33 cellular contexts compared by ENCODE assay signal in genomic region chr14:87883750-87884149, GRCh38.
"Had no signal": no experiment of that assay in that cellular context is flagged by ENCODE, and none has a peak within 500 bp of the region (broad histone marks: within the 10 kb centered on the region; RNA-seq: fewer than 3 reads in every experiment).

No MANE protein-coding gene starts in this region.

- H3K9me3 ChIP-seq: esophagus muscularis mucosa, gastroesophageal sphincter, heart right ventricle had no signal

- H3K79me2 ChIP-seq: hepatocyte had no signal

- H3K27ac ChIP-seq: brain microvascular endothelial cell, coronary artery, dorsolateral prefrontal cortex, esophagus muscularis mucosa, gastroesophageal sphincter, heart right ventricle, hepatocyte, WERI-Rb-1 had no signal

- ATAC-seq: activated CD4-positive, CD25-positive, alpha-beta regulatory T cell treated with anti-CD3 and anti-CD28 coated beads, Interleukin-2, amount 50 U/mL, for 24 hours; activated CD8-positive, alpha-beta T cell treated with anti-CD3 and anti-CD28 coated beads for 36 hours; activated T-cell treated with anti-CD3 and anti-CD28 coated beads, Interleukin-2, amount 50 U/mL, for 4 hours; gastroesophageal sphincter; heart right ventricle; T-helper 17 cell had no signal

- FAIRE-seq: astrocyte, bronchial epithelial cell had no signal

- H3K4me3 ChIP-seq: coronary artery, dorsolateral prefrontal cortex, esophagus muscularis mucosa, gastroesophageal sphincter, heart right ventricle, hepatocyte had no signal

- H3K36me3 ChIP-seq: brain microvascular endothelial cell, esophagus muscularis mucosa, gastroesophageal sphincter, heart right ventricle, WERI-Rb-1 had no signal

- H3K4me1 Mint-ChIP-seq: activated B cell treated with CpG ODN at 0.5 μM for 24 hours; activated naive CD4-positive, alpha-beta T cell treated with anti-CD3 and anti-CD28 coated beads, Interleukin-2, amount 50 U/mL, for 24 hours; activated naive CD8-positive, alpha-beta T cell treated with anti-CD3 and anti-CD28 coated beads, Interleukin-2, amount 10 ng/mL, durations not matched to agents 7 days and 5 days; central memory CD8-positive, alpha-beta T cell; endodermal cell; T-helper 17 cell had no signal

- DNase-seq: activated B cell treated with CpG ODN at 0.5 μM for 24 hours; activated CD4-positive, alpha-beta T cell treated with anti-CD3 and anti-CD28 coated beads for 48 hours; activated CD4-positive, alpha-beta T cell treated with anti-CD3 and anti-CD28 coated beads, Interleukin-2, amount 50 U/mL, for 1 hour; activated CD4-positive, alpha-beta T cell treated with anti-CD3 and anti-CD28 coated beads, Interleukin-2, amount 50 U/mL, for 48 hours; activated CD8-positive, alpha-beta memory T cell treated with anti-CD3 and anti-CD28 coated beads for 24 hours; activated CD8-positive, alpha-beta T cell treated with anti-CD3 and anti-CD28 coated beads for 36 hours; activated effector memory CD4-positive, alpha-beta T cell treated with anti-CD3 and anti-CD28 coated beads, Interleukin-2, amount 50 U/mL, for 16 hours; activated naive CD4-positive, alpha-beta T cell treated with anti-CD3 and anti-CD28 coated beads for 36 hours; activated naive CD8-positive, alpha-beta T cell treated with anti-CD3 and anti-CD28 coated beads, Interleukin-2, amount 10 ng/mL, durations not matched to agents 7 days and 5 days; activated T-cell treated with anti-CD3 and anti-CD28 coated beads, Interleukin-2, amount 50 U/mL, for 4 hours; anterior cingulate cortex; brain microvascular endothelial cell; dorsolateral prefrontal cortex; effector memory CD4-positive, alpha-beta T cell; endodermal cell; erythroblast; foreskin melanocyte; heart right ventricle; T-helper 17 cell; T1000; WERI-Rb-1 had no signal

- H3K27ac Mint-ChIP-seq: activated B cell treated with CpG ODN at 0.5 μM for 24 hours; activated CD8-positive, alpha-beta T cell treated with anti-CD3 and anti-CD28 coated beads for 36 hours; activated naive CD4-positive, alpha-beta T cell treated with anti-CD3 and anti-CD28 coated beads for 36 hours; activated naive CD4-positive, alpha-beta T cell treated with anti-CD3 and anti-CD28 coated beads, Interleukin-2, amount 50 U/mL, for 24 hours; activated naive CD8-positive, alpha-beta T cell treated with anti-CD3 and anti-CD28 coated beads, Interleukin-2, amount 10 ng/mL, durations not matched to agents 7 days and 5 days; activated T-helper 2 cell treated with anti-CD3 and anti-CD28 coated beads, Interferon-gamma antibody, Interleukin-2, Interleukin-4, amounts not matched to agents 10 μg/mL and 5 μg/mL and 100 μg/mL, durations not matched to agents 14 hours and 24 hours and 36 hours; dendritic cell treated with granulocyte-macrophage colony-stimulating factor and Interleukin-4, amounts not matched to agents 40 ng/mL and 50 ng/mL, for 4 days; endodermal cell; T-helper 17 cell; T-helper 2 cell treated with Interferon-gamma antibody and Interleukin-4, amounts not matched to agents 5 μg/mL and 100 μg/mL, for 36 hours had no signal

- H3K4me3 Mint-ChIP-seq: activated B cell treated with CpG ODN at 0.5 μM for 24 hours; activated CD8-positive, alpha-beta T cell treated with anti-CD3 and anti-CD28 coated beads for 36 hours; activated naive CD4-positive, alpha-beta T cell treated with anti-CD3 and anti-CD28 coated beads for 36 hours; activated naive CD4-positive, alpha-beta T cell treated with anti-CD3 and anti-CD28 coated beads, Interleukin-2, amount 50 U/mL, for 24 hours; activated naive CD8-positive, alpha-beta T cell treated with anti-CD3 and anti-CD28 coated beads, Interleukin-2, amount 10 ng/mL, durations not matched to agents 7 days and 5 days; activated T-cell treated with anti-CD3 and anti-CD28 coated beads, Interleukin-2, amount 50 U/mL, for 4 hours; central memory CD8-positive, alpha-beta T cell; dendritic cell treated with granulocyte-macrophage colony-stimulating factor and Interleukin-4, amounts not matched to agents 40 ng/mL and 50 ng/mL, for 4 days; endodermal cell; T-helper 17 cell; T-helper 2 cell treated with Interferon-gamma antibody and Interleukin-4, amounts not matched to agents 5 μg/mL and 100 μg/mL, for 36 hours had no signal

- H2AFZ ChIP-seq: hepatocyte had no signal

- H3K4me2 ChIP-seq: hepatocyte had no signal

- H3K9me3 Mint-ChIP-seq: activated B cell treated with CpG ODN at 0.5 μM for 24 hours; activated CD8-positive, alpha-beta T cell treated with anti-CD3 and anti-CD28 coated beads for 36 hours; activated naive CD4-positive, alpha-beta T cell treated with anti-CD3 and anti-CD28 coated beads for 36 hours; activated naive CD8-positive, alpha-beta T cell treated with anti-CD3 and anti-CD28 coated beads, Interleukin-2, amount 10 ng/mL, durations not matched to agents 7 days and 5 days; activated T-cell treated with anti-CD3 and anti-CD28 coated beads, Interleukin-2, amount 50 U/mL, for 4 hours; activated T-helper 2 cell treated with anti-CD3 and anti-CD28 coated beads, Interferon-gamma antibody, Interleukin-2, Interleukin-4, amounts not matched to agents 10 μg/mL and 5 μg/mL and 100 μg/mL, durations not matched to agents 14 hours and 24 hours and 36 hours; central memory CD8-positive, alpha-beta T cell; dendritic cell treated with granulocyte-macrophage colony-stimulating factor and Interleukin-4, amounts not matched to agents 40 ng/mL and 50 ng/mL, for 4 days; T-helper 2 cell treated with Interferon-gamma antibody and Interleukin-4, amounts not matched to agents 5 μg/mL and 100 μg/mL, for 36 hours had no signal

- H3K27me3 ChIP-seq: brain microvascular endothelial cell, dorsolateral prefrontal cortex, esophagus muscularis mucosa, gastroesophageal sphincter, heart right ventricle, hepatocyte had no signal

- H3K4me1 ChIP-seq: esophagus muscularis mucosa, gastroesophageal sphincter, heart right ventricle had no signal

- H3K36me3 Mint-ChIP-seq: activated naive CD4-positive, alpha-beta T cell treated with anti-CD3 and anti-CD28 coated beads, Interleukin-2, amount 50 U/mL, for 24 hours; activated naive CD8-positive, alpha-beta T cell treated with anti-CD3 and anti-CD28 coated beads, Interleukin-2, amount 10 ng/mL, durations not matched to agents 7 days and 5 days had no signal
